ENCODE assay signal across 1 cellular context in the genomic region with DNA sequence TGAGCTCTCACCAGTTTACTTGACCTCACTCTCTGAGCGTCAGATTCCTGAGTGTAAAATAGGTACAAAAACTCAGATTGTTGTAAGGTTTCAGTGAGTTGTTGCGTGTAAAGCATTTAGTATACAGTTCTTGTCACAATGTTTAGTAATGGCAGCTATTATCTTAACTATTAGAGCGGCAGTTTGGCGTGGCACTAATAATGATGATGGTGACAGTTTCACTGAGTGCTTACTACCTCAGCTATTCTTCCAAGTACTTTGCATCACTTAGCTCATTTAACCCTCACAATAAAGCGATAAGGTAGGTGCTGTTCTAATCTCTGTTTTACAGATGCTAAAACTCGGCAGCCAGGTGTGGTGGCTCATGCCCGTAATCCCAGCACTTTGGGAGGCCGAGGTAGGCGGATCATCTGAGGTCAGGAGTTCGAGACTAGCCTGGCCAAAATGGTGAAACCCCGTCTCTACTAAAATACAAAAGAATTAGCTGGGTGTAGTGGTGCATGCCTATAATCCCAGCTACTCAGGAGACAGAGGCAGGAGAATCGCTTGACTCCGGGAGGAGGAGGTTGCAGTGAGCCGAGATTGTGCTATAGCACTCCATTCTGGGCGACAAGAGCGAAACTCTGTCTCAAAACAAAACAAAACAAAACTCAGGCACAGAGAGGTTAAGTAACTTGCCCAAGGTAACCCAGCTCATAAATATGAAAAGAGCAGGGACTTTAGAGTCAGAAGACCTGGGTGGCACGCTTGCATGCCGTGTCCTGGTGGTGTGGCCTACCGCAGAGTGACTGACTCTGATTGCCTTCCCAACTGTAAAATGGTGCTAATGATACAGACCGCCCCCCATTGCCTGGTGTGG.
A peak's percentile ranks its signal among the peaks of the same experiment; 100 is the strongest.
TF ChIP-seq lines count a peak whose summit lies in the region.

No MANE protein-coding gene starts in this region.

TF ChIP-seq in K562, 482 proteins besides CTCF, POLR2A, EP300 and RAD21 (continued from another document):
- TF ChIP-seq, protein P1, sequence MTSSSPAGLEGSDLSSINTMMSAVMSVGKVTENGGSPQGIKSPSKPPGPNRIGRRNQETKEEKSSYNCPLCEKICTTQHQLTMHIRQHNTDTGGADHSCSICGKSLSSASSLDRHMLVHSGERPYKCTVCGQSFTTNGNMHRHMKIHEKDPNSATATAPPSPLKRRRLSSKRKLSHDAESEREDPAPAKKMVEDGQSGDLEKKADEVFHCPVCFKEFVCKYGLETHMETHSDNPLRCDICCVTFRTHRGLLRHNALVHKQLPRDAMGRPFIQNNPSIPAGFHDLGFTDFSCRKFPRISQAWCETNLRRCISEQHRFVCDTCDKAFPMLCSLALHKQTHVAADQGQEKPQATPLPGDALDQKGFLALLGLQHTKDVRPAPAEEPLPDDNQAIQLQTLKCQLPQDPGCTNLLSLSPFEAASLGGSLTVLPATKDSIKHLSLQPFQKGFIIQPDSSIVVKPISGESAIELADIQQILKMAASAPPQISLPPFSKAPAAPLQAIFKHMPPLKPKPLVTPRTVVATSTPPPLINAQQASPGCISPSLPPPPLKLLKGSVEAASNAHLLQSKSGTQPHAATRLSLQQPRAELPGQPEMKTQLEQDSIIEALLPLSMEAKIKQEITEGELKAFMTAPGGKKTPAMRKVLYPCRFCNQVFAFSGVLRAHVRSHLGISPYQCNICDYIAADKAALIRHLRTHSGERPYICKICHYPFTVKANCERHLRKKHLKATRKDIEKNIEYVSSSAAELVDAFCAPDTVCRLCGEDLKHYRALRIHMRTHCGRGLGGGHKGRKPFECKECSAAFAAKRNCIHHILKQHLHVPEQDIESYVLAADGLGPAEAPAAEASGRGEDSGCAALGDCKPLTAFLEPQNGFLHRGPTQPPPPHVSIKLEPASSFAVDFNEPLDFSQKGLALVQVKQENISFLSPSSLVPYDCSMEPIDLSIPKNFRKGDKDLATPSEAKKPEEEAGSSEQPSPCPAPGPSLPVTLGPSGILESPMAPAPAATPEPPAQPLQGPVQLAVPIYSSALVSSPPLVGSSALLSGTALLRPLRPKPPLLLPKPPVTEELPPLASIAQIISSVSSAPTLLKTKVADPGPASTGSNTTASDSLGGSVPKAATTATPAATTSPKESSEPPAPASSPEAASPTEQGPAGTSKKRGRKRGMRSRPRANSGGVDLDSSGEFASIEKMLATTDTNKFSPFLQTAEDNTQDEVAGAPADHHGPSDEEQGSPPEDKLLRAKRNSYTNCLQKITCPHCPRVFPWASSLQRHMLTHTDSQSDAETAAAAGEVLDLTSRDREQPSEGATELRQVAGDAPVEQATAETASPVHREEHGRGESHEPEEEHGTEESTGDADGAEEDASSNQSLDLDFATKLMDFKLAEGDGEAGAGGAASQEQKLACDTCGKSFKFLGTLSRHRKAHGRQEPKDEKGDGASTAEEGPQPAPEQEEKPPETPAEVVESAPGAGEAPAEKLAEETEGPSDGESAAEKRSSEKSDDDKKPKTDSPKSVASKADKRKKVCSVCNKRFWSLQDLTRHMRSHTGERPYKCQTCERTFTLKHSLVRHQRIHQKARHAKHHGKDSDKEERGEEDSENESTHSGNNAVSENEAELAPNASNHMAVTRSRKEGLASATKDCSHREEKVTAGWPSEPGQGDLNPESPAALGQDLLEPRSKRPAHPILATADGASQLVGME (CRISPR knock-in tag; IDR thresholded peaks at IDR 0.05), result no peak
- no peak for TF ChIP-seq POLR2AphosphoS2 (IDR thresholded peaks at IDR 0.05; ENCODE audit: low read length)
- TF ChIP-seq SUPT5H (IDR thresholded peaks at IDR 0.05), result no peak
- no peak for TF ChIP-seq HNRNPL (IDR thresholded peaks at IDR 0.05; ENCODE audit: low read depth, low read length)
- TF ChIP-seq ADNP (tag; IDR thresholded peaks at IDR 0.05), result peak; percentile 85
- no peak for TF ChIP-seq ESRRB (CRISPR knock-in tag; IDR thresholded peaks at IDR 0.05; ENCODE audit: borderline replicate concordance)
- TF ChIP-seq, protein P2, sequence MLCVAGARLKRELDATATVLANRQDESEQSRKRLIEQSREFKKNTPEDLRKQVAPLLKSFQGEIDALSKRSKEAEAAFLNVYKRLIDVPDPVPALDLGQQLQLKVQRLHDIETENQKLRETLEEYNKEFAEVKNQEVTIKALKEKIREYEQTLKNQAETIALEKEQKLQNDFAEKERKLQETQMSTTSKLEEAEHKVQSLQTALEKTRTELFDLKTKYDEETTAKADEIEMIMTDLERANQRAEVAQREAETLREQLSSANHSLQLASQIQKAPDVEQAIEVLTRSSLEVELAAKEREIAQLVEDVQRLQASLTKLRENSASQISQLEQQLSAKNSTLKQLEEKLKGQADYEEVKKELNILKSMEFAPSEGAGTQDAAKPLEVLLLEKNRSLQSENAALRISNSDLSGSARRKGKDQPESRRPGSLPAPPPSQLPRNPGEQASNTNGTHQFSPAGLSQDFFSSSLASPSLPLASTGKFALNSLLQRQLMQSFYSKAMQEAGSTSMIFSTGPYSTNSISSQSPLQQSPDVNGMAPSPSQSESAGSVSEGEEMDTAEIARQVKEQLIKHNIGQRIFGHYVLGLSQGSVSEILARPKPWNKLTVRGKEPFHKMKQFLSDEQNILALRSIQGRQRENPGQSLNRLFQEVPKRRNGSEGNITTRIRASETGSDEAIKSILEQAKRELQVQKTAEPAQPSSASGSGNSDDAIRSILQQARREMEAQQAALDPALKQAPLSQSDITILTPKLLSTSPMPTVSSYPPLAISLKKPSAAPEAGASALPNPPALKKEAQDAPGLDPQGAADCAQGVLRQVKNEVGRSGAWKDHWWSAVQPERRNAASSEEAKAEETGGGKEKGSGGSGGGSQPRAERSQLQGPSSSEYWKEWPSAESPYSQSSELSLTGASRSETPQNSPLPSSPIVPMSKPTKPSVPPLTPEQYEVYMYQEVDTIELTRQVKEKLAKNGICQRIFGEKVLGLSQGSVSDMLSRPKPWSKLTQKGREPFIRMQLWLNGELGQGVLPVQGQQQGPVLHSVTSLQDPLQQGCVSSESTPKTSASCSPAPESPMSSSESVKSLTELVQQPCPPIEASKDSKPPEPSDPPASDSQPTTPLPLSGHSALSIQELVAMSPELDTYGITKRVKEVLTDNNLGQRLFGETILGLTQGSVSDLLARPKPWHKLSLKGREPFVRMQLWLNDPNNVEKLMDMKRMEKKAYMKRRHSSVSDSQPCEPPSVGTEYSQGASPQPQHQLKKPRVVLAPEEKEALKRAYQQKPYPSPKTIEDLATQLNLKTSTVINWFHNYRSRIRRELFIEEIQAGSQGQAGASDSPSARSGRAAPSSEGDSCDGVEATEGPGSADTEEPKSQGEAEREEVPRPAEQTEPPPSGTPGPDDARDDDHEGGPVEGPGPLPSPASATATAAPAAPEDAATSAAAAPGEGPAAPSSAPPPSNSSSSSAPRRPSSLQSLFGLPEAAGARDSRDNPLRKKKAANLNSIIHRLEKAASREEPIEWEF (CRISPR knock-in tag; IDR thresholded peaks at IDR 0.05), result no peak
- TF ChIP-seq ASH1L (IDR thresholded peaks at IDR 0.05; ENCODE audit: borderline replicate concordance, low read depth, partially characterized antibody), result no peak
- peak; percentile 67; the same call in 1 of the 2 replicates for TF ChIP-seq SMARCA5 (IDR thresholded peaks at IDR 0.05)
- TF ChIP-seq, protein P3, sequence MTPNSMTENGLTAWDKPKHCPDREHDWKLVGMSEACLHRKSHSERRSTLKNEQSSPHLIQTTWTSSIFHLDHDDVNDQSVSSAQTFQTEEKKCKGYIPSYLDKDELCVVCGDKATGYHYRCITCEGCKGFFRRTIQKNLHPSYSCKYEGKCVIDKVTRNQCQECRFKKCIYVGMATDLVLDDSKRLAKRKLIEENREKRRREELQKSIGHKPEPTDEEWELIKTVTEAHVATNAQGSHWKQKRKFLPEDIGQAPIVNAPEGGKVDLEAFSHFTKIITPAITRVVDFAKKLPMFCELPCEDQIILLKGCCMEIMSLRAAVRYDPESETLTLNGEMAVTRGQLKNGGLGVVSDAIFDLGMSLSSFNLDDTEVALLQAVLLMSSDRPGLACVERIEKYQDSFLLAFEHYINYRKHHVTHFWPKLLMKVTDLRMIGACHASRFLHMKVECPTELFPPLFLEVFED (CRISPR knock-in tag; conservative IDR thresholded peaks at IDR 0.05), result no peak
- TF ChIP-seq NCOA2 (IDR thresholded peaks at IDR 0.05; ENCODE audit: partially characterized antibody in 2 of 2), result no peak
- peak; percentile 76 for TF ChIP-seq ZFP36 (IDR thresholded peaks at IDR 0.05; ENCODE audit: low read depth, low read length, partially characterized antibody)
- no peak for TF ChIP-seq PRPF4 (IDR thresholded peaks at IDR 0.05; ENCODE audit: insufficient read depth, low read depth, low read length, poor library complexity, severe bottlenecking)
- TF ChIP-seq CBFA2T2 (conservative IDR thresholded peaks at IDR 0.05), result peak; percentile 42; the same call in 1 of the 2 replicates
- peak; percentile 62 for TF ChIP-seq ARID1B (IDR thresholded peaks at IDR 0.05)
- 0 out of 2 replicates have a peak, but pooled peaks have one; percentile 12 for TF ChIP-seq KAT7 (CRISPR knock-in tag; IDR thresholded peaks at IDR 0.05; ENCODE audit: borderline replicate concordance)
- TF ChIP-seq BCL6 (CRISPR knock-in tag; IDR thresholded peaks at IDR 0.05), result no peak
- peak; percentile 58 for TF ChIP-seq RBM25 (IDR thresholded peaks at IDR 0.05; ENCODE audit: low read depth, low read length, severe bottlenecking)
- TF ChIP-seq, protein P4, sequence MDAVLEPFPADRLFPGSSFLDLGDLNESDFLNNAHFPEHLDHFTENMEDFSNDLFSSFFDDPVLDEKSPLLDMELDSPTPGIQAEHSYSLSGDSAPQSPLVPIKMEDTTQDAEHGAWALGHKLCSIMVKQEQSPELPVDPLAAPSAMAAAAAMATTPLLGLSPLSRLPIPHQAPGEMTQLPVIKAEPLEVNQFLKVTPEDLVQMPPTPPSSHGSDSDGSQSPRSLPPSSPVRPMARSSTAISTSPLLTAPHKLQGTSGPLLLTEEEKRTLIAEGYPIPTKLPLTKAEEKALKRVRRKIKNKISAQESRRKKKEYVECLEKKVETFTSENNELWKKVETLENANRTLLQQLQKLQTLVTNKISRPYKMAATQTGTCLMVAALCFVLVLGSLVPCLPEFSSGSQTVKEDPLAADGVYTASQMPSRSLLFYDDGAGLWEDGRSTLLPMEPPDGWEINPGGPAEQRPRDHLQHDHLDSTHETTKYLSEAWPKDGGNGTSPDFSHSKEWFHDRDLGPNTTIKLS (IDR thresholded peaks at IDR 0.05; ENCODE audit: borderline replicate concordance, low read depth), result no peak
- TF ChIP-seq NCOA6 (IDR thresholded peaks at IDR 0.05), result no peak
- TF ChIP-seq ATF1 (CRISPR knock-in tag; IDR thresholded peaks at IDR 0.05), result no peak
- no peak for TF ChIP-seq ATF1 (tag; IDR thresholded peaks at IDR 0.05)
- TF ChIP-seq DACH1 (IDR thresholded peaks at IDR 0.05; ENCODE audit: partially characterized antibody), result peak; percentile 67
- TF ChIP-seq ZNF316 (IDR thresholded peaks at IDR 0.05), result peak; percentile 69
